In genomic region chr6:44127186-44128019, GRCh38 we compare ENCODE assay signal across 8 cellular contexts. TPM values are rescaled to one million over a fixed set of nuclear protein-coding genes. Genes with fewer than 3 reads are reported as not detected.
DNase-seq lines count a peak whose midpoint lies in the region; ATAC-seq, FAIRE-seq and TF ChIP-seq lines count a peak whose summit lies in the region.

MRPL14 (minus strand) TSS chr6:44127452; CDS start chr6:44116611, 10,841 bp downstream.
TMEM63B (plus strand) TSS chr6:44127554; CDS start chr6:44134585, 7,031 bp downstream.

- TF ChIP-seq CTCF in astrocyte (IDR thresholded peaks at IDR 0.05; ENCODE audit: insufficient read depth, low read depth, low read length), result no peak

- H3K4me3 Mint-ChIP-seq in astrocyte (ENCODE audit: unreplicated experiment), result peak within 1 kb of the TSS; percentile 94

- intact Hi-C loops in aorta (cut with DNase I), result no loop called here

- H3K27ac ChIP-seq in astrocyte (ENCODE audit: low read depth, low read length), result peak within 1 kb of the TSS; percentile 79
- no peak within 1 kb of the TSS for H3K27ac ChIP-seq in aorta (ENCODE audit: low read depth in 1 of 2, low read length in 2 of 2)

- ATAC-seq in HG02571 (IDR thresholded peaks at IDR 0.05; ENCODE audit: unreplicated experiment) (peak; percentile 67), aorta (ENCODE audit: low FRiP score) (peak; percentile 95)

- WGBS in aorta, 2 donors, result 0 to 1% methylated on average over 46 to 79 of the region's 80 CpGs

- H3K27me3 Mint-ChIP-seq in astrocyte (ENCODE audit: low read depth, unreplicated experiment), result no peaks in the 10 kb centered on the region

- H3K36me3 ChIP-seq in astrocyte (ENCODE audit: insufficient read depth, low read length), result no peaks in the 10 kb centered on the region
- no peaks in the 10 kb centered on the region for H3K36me3 ChIP-seq in aorta (ENCODE audit: control insufficient read depth in 1 of 2, insufficient read depth in 2 of 2, low read length in 1 of 2)

- H3K4me1 ChIP-seq in astrocyte (ENCODE audit: insufficient read depth, low read length) (peaks cover 33% of the 10 kb centered on the region), aorta (ENCODE audit: control insufficient read depth in 1 of 2, insufficient read depth in 2 of 2, low read length in 2 of 2) (no peaks in the 10 kb centered on the region)

- peak within 1 kb of the TSS; percentile 86 for H3K9ac ChIP-seq in astrocyte (ENCODE audit: low read length)

- H3K27me3 ChIP-seq in astrocyte (ENCODE audit: insufficient read depth, low read length) (no peaks in the 10 kb centered on the region), aorta (ENCODE audit: control insufficient read depth in 1 of 2, insufficient read depth in 2 of 2, low read length in 1 of 2) (no peaks in the 10 kb centered on the region)

- peaks cover 32% of the 10 kb centered on the region for H3K4me1 Mint-ChIP-seq in astrocyte (ENCODE audit: low read depth, unreplicated experiment)

- peak within 1 kb of the TSS; percentile 43 for H2AFZ ChIP-seq in astrocyte (ENCODE audit: low read depth, low read length)

- H3K9me3 ChIP-seq in astrocyte (ENCODE audit: insufficient read depth, low read depth, low read length) (no peaks in the 10 kb centered on the region), aorta (ENCODE audit: control insufficient read depth, low read length) (no peaks in the 10 kb centered on the region)

- peaks cover 73% of the 10 kb centered on the region for H4K20me1 ChIP-seq in astrocyte (ENCODE audit: insufficient read depth, low read length)

- peaks cover 4% of the 10 kb centered on the region for H3K36me3 Mint-ChIP-seq in astrocyte (ENCODE audit: low read depth, unreplicated experiment)

- H3K79me2 ChIP-seq in astrocyte (ENCODE audit: insufficient read depth, low read length), result peaks cover 72% of the 10 kb centered on the region

- DNase-seq in NCI-H1417 treated with DMSO at 0.1 percent for 48 hours (lab: John Stamatoyannopoulos, UW) (peak; percentile 12), T-helper 9 cell (peak; percentile 89), astrocyte (ENCODE audit: low read depth) (peak; percentile 58), hepatic stellate cell (ENCODE audit: low spot score) (peak; percentile 100), retina (peak; percentile 83), aorta (peak; percentile 92 to 97)

- H3K27ac Mint-ChIP-seq in astrocyte (ENCODE audit: unreplicated experiment), result peak within 1 kb of the TSS; percentile 88

- no peaks in the 10 kb centered on the region for H3K9me3 Mint-ChIP-seq in astrocyte (ENCODE audit: unreplicated experiment)

- peak within 1 kb of the TSS; percentile 80 for H3K4me3 ChIP-seq in astrocyte (ENCODE audit: insufficient read depth, low read depth, low read length)
- H3K4me3 ChIP-seq in aorta (ENCODE audit: low read length in 2 of 2), result peak within 1 kb of the TSS; percentile 98 to 99

- FAIRE-seq in astrocyte (lab: Jason Lieb, UNC), result no peak

- TF ChIP-seq POLR2A in GM10847 (IDR thresholded peaks at IDR 0.05; ENCODE audit: extremely low read depth, insufficient read length), result peak; percentile 74

- peak within 1 kb of the TSS; percentile 93 for H3K4me2 ChIP-seq in astrocyte (ENCODE audit: low read length)

RNA-seq across cellular contexts. Expression of gene MRPL14, which starts in this region (rescaled TPM):
- total RNA-seq in astrocyte, result 53.4 and 56.1 TPM in 2 replicates
- total RNA-seq in aorta, result 10 to 100 TPM; 24.6 to 24.9 TPM
- 10 to 100 TPM; 39.0 to 40.3 TPM for polyA plus RNA-seq in aorta

RNA-seq across cellular contexts. Expression of gene TMEM63B, which starts in this region (rescaled TPM):
- total RNA-seq in astrocyte (86.6 and 95.6 TPM in 2 replicates), aorta (10 to 100 TPM; 16.0 to 23.5 TPM)
- polyA plus RNA-seq in aorta, result 10 to 100 TPM in 1 of 2 donors, 1 to 10 TPM in 1; 6.1 to 15.0 TPM

Comparison
In these comparisons a context has a peak if more than half of its experiments do, and no peak if none do; other contexts are left out.
1. DNase-seq: peak in every context shown above with its lines; median percentile 100 in hepatic stellate cell; 94 in aorta; 89 in T-helper 9 cell; 83 in retina; 58 in astrocyte; 12 in NCI-H1417 treated with DMSO at 0.1 percent for 48 hours.